8 cellular contexts compared by ENCODE assay signal in the genomic region with DNA sequence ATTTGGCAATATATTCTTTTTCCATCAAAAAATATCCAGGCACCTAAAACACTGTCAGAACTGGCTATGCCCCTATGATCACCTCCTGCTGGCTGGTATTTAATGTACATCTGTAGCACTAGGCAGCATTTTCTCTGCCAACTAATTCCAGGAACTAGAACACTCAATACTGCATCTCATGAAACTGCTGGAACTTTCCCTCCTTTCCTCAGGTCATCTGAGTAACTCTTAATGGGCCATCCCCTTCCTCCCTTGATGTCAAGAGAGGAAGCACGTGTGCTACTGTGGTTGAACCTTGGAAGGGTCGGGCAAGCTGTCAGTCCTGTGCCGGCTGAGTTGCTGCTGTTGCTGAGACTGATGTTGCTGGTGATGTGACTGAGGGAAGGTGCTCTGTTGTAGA. TPM values are rescaled to one million over a fixed set of nuclear protein-coding genes. Genes with fewer than 3 reads are reported as not detected.
DNase-seq lines count a peak whose midpoint lies in the region; ATAC-seq and TF ChIP-seq lines count a peak whose summit lies in the region.

No MANE protein-coding gene starts in this region.

- WGBS in body of pancreas, 2 donors: 38 to 41% methylated on average over 3 of the region's 3 CpGs

- peaks cover 29% of the 10 kb centered on the region for H3K4me1 ChIP-seq in body of pancreas

- no peak overlapping the region for H3K4me3 ChIP-seq in AG04449 (ENCODE audit: low read depth, low read length)
- no peak overlapping the region for H3K4me3 ChIP-seq in body of pancreas

- DNase-seq in AG04449 (ENCODE audit: low read depth, low spot score) (no peak), body of pancreas (no peak), omental fat pad (ENCODE audit: low spot score) (no peak), kidney glomerular epithelial cell (lab: John Stamatoyannopoulos, UW) (no peak), hepatic stellate cell (ENCODE audit: low spot score) (no peak), NOMO-1 treated with dmso at 0.1 percent for 144 hours (lab: John Stamatoyannopoulos, UW; ENCODE audit: unreplicated experiment) (no peak)

- intact Hi-C loops in body of pancreas (cut with DNase I): no loop called here

- H3K27ac ChIP-seq in body of pancreas: peak overlapping the region in 1 of 4 donors; percentile 16

- TF ChIP-seq CTCF in AG04449 (IDR thresholded peaks at IDR 0.05; ENCODE audit: insufficient read depth, low read length, missing control alignments): peak; percentile 42
- peak in 4 of 7 experiments; percentile 27 to 34 (median 28) for TF ChIP-seq CTCF in body of pancreas (IDR thresholded peaks at IDR 0.05)
- no peak for TF ChIP-seq CTCF in omental fat pad (IDR thresholded peaks at IDR 0.05)

- POLR2A ChIA-PET in AG04449 (lab: Yijun Ruan, JAX): no interaction called here

- no peak for TF ChIP-seq POLR2A in body of pancreas (IDR thresholded peaks at IDR 0.05)

- ATAC-seq in GM18868 (IDR thresholded peaks at IDR 0.05; ENCODE audit: unreplicated experiment) (peak; percentile 89), HG03442 (IDR thresholded peaks at IDR 0.05; ENCODE audit: unreplicated experiment) (peak; percentile 83), body of pancreas (no peak), omental fat pad (ENCODE audit: low FRiP score) (peak; percentile 50)

- CTCF ChIA-PET in AG04449 (lab: Yijun Ruan, JAX): interaction anchor here (0.6 to 1.7 kb wide), 4 partner anchors 10 to 110 kb away, joined by 3 to 16 read pairs (median 4); no protein-coding TSS in a partner anchor

- H3K27me3 ChIP-seq in body of pancreas: no peaks in the 10 kb centered on the region

- peaks cover 0 to 5% of the 10 kb centered on the region in 2 donors for H3K36me3 ChIP-seq in body of pancreas (replicated peaks in 1 of 2; ENCODE audit: insufficient read depth in 1 of 2, low read depth in 2 of 2)

- no peaks in the 10 kb centered on the region for H3K9me3 ChIP-seq in body of pancreas

RNA-seq across cellular contexts. Expression of gene TMEM165, which starts 39.4 kb away (rescaled TPM):
- 100 to 1,000 TPM in 1 of 2 donors, 10 to 100 TPM in 1; 90.5 to 308 TPM for total RNA-seq in body of pancreas
- total RNA-seq in omental fat pad: 100 to 1,000 TPM; 188 to 357 (median 243) TPM

Comparison
In these comparisons a context has a peak if more than half of its experiments do, and no peak if none do; other contexts are left out.
1. CTCF ChIP-seq: peak in AG04449 (single experiment) and body of pancreas (4 of 7); none in omental fat pad (0 of 3).